18 cellular contexts compared by ENCODE assay signal in genomic region chr19:19211499-19212432, GRCh38. TPM values are rescaled to one million over a fixed set of nuclear protein-coding genes. Genes with fewer than 3 reads are reported as not detected.
A peak's percentile ranks its signal among the peaks of the same experiment; 100 is the strongest.
DNase-seq lines count a peak whose midpoint lies in the region; ATAC-seq and TF ChIP-seq lines count a peak whose summit lies in the region.
"Had no signal": no experiment of that assay in that cellular context is flagged by ENCODE, and none has a peak within 500 bp of the region (broad histone marks: within the 10 kb centered on the region; RNA-seq: fewer than 3 reads in every experiment).

Gene NCAN, plus strand, starts transcription at chr19:19211958. Its CDS starts 4,996 bp downstream, at chr19:19216954.

- no peak within 1 kb of the TSS for H3K27ac ChIP-seq in MM.1S (ENCODE audit: low read length)
- H3K27ac ChIP-seq: coronary artery, KMS-11, PC-9 had no signal

- H3K9me3 Mint-ChIP-seq in progenitor cell of endocrine pancreas (ENCODE audit: low read depth): no peaks in the 10 kb centered on the region
- H3K9me3 Mint-ChIP-seq: activated T-cell treated with anti-CD3 and anti-CD28 coated beads, Interleukin-2, amount 50 U/mL, for 24 hours; T-cell had no signal

- no peak for ATAC-seq in GM18861 (IDR thresholded peaks at IDR 0.05; ENCODE audit: unreplicated experiment)
- ATAC-seq: T-cell had no signal

- no peaks in the 10 kb centered on the region for H4K20me1 ChIP-seq in MM.1S (ENCODE audit: insufficient read depth, low read length)

- H2AFZ ChIP-seq in MM.1S (ENCODE audit: low read length): no peak within 1 kb of the TSS
- H2AFZ ChIP-seq: PC-9 had no signal

- H3K9me2 ChIP-seq in MM.1S (replicated peaks; ENCODE audit: insufficient read depth, low read length): no peaks in the 10 kb centered on the region

- no peak within 1 kb of the TSS for H3K4me2 ChIP-seq in MM.1S (ENCODE audit: low read depth, low read length)
- H3K4me2 ChIP-seq: KMS-11, PC-9 had no signal

- no peaks in the 10 kb centered on the region for H3F3A ChIP-seq in MM.1S (ENCODE audit: insufficient read depth, low read length)

- H3K36me3 Mint-ChIP-seq in progenitor cell of endocrine pancreas (ENCODE audit: insufficient read depth): no peaks in the 10 kb centered on the region
- H3K36me3 Mint-ChIP-seq: T-cell had no signal

- H3K4me1 ChIP-seq in MM.1S (ENCODE audit: low read length): no peaks in the 10 kb centered on the region

- H3K27ac Mint-ChIP-seq in progenitor cell of endocrine pancreas: peak within 1 kb of the TSS; percentile 78
- H3K27ac Mint-ChIP-seq: activated T-cell treated with anti-CD3 and anti-CD28 coated beads, Interleukin-2, amount 50 U/mL, for 24 hours had no signal

- intact Hi-C loops in head of caudate nucleus (cut with DNase I): no loop called here

- peak; percentile 18 for DNase-seq in NCI-H2196 (lab: John Stamatoyannopoulos, UW; ENCODE audit: unreplicated experiment)
- no peak for DNase-seq in NCI-H2196 treated with DMSO at 0.1 percent for 48 hours (lab: John Stamatoyannopoulos, UW; ENCODE audit: unreplicated experiment)
- peak; percentile 15 for DNase-seq in NCI-H510A treated with DMSO at 0.1 percent for 48 hours (lab: John Stamatoyannopoulos, UW)
- DNase-seq in head of caudate nucleus: peak in 36 of 42 donors; percentile 39 to 78 (median 60)
- DNase-seq in progenitor cell of endocrine pancreas (ENCODE audit: low spot score, unreplicated experiment): no peak
- no peak for DNase-seq in MM.1S
- no peak for DNase-seq in foreskin melanocyte
- DNase-seq: activated CD4-positive, CD25-positive, alpha-beta regulatory T cell treated with anti-CD3 and anti-CD28 coated beads, Interleukin-2, amount 50 U/mL, for 72 hours; activated T-cell treated with anti-CD3 and anti-CD28 coated beads, Interleukin-2, amount 50 U/mL, for 24 hours; islet precursor cell; PC-9; T-cell; trophoblast cell had no signal

- H3K27me3 Mint-ChIP-seq in progenitor cell of endocrine pancreas: peaks cover 72% of the 10 kb centered on the region

- no peaks in the 10 kb centered on the region for H3K36me3 ChIP-seq in MM.1S (replicated peaks; ENCODE audit: insufficient read depth, low read length)

- peaks cover 66% of the 10 kb centered on the region for H3K27me3 ChIP-seq in MM.1S (replicated peaks; ENCODE audit: insufficient read depth, low read length)

- TF ChIP-seq CTCF in progenitor cell of endocrine pancreas (IDR thresholded peaks at IDR 0.05; ENCODE audit: unreplicated experiment) (no peak), MM.1S (IDR thresholded peaks at IDR 0.05; ENCODE audit: low read length) (no peak)

- H3K79me2 ChIP-seq in MM.1S (ENCODE audit: low read length): no peaks in the 10 kb centered on the region

- H3K4me1 Mint-ChIP-seq in progenitor cell of endocrine pancreas (ENCODE audit: low read depth): no peaks in the 10 kb centered on the region

- H3K4me3 ChIP-seq in MM.1S (ENCODE audit: low read length): no peak within 1 kb of the TSS
- H3K4me3 ChIP-seq: coronary artery, PC-9 had no signal

- H3K9ac ChIP-seq in MM.1S (ENCODE audit: low read length): no peak within 1 kb of the TSS
- H3K9ac ChIP-seq: KMS-11 had no signal

- H3K4me3 Mint-ChIP-seq in progenitor cell of endocrine pancreas (ENCODE audit: low read depth): no peak within 1 kb of the TSS
- H3K4me3 Mint-ChIP-seq: activated T-cell treated with anti-CD3 and anti-CD28 coated beads, Interleukin-2, amount 50 U/mL, for 24 hours; T-cell had no signal

- H3K9me3 ChIP-seq in MM.1S (replicated peaks; ENCODE audit: insufficient read depth, low read length): no peaks in the 10 kb centered on the region

RNA-seq across cellular contexts. Expression of gene NCAN, which starts in this region (rescaled TPM):
- total RNA-seq in progenitor cell of endocrine pancreas: 0.17 and 0.36 TPM in 2 replicates
- total RNA-seq: mononuclear cell, PC-9, pulmonary artery endothelial cell had no signal

Comparison
In these comparisons a context has a peak if more than half of its experiments do, and no peak if none do; other contexts are left out.
1. DNase-seq: peak in NCI-H2196 (single experiment), NCI-H510A treated with DMSO at 0.1 percent for 48 hours (single experiment) and head of caudate nucleus (36 of 42); none in NCI-H2196 treated with DMSO at 0.1 percent for 48 hours (single experiment), progenitor cell of endocrine pancreas (single experiment), MM.1S (single experiment) and foreskin melanocyte (single experiment).